1 cellular context compared by ENCODE assay signal in the genomic region with DNA sequence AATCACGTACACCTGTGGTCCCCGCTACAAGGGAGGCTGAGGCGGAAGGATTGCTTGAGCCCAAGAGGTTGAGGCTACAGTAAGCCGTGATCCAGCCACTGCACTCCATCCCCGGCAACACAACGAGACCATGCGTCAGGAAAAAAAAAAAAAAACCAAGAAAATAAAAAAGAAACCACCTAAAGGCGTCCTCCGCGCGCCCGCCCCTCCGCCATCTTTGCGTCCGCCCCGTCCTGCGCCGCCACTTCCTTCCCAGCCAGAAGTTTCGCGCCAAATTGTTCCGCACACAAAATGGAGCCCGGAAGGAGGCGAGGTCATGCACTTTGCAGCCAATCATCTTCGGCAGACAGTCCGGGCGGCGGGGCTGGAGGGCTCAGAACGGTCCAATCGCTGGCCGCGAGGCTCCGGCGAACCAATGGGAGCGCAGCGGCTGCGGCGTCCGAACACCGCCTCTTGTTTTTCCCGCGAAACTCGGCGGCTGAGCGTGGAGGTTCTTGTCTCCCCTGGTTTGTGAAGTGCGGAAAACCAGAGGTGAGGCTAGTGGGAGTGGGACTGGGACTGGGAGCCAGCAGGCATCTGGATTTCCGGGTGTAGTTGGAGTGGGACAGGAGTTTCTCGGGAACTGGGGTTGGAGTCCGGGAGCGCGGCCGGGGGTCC.
TF ChIP-seq lines count a peak whose summit lies in the region.

TSS of gene MCM5 (plus strand) at position 463 of the 657 bp plus-strand sequence. CDS start 299 bp downstream, outside the sequence.

TF ChIP-seq in HepG2, 621 proteins besides CTCF, POLR2A, EP300 and RAD21 (continued from another document and continues in another):
- peak; percentile 34; the same call in 1 of the 2 replicates for TF ChIP-seq ZNF816 (CRISPR knock-in tag; IDR thresholded peaks at IDR 0.05; ENCODE audit: borderline replicate concordance)
- TF ChIP-seq FOXP4 (CRISPR knock-in tag; IDR thresholded peaks at IDR 0.05): peak; percentile 31; the same call in 1 of the 2 replicates
- no peak; the same call in 1 of the 2 replicates for TF ChIP-seq NKX3-1 (CRISPR knock-in tag; IDR thresholded peaks at IDR 0.05)
- TF ChIP-seq MAF1 (CRISPR knock-in tag; IDR thresholded peaks at IDR 0.05; ENCODE audit: borderline replicate concordance): no peak
- TF ChIP-seq, protein P1, sequence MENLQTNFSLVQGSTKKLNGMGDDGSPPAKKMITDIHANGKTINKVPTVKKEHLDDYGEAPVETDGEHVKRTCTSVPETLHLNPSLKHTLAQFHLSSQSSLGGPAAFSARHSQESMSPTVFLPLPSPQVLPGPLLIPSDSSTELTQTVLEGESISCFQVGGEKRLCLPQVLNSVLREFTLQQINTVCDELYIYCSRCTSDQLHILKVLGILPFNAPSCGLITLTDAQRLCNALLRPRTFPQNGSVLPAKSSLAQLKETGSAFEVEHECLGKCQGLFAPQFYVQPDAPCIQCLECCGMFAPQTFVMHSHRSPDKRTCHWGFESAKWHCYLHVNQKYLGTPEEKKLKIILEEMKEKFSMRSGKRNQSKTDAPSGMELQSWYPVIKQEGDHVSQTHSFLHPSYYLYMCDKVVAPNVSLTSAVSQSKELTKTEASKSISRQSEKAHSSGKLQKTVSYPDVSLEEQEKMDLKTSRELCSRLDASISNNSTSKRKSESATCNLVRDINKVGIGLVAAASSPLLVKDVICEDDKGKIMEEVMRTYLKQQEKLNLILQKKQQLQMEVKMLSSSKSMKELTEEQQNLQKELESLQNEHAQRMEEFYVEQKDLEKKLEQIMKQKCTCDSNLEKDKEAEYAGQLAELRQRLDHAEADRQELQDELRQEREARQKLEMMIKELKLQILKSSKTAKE (CRISPR knock-in tag; IDR thresholded peaks at IDR 0.05; ENCODE audit: borderline replicate concordance): no peak; the same call in 1 of the 2 replicates
- TF ChIP-seq PAF1 (CRISPR knock-in tag; IDR thresholded peaks at IDR 0.05): no peak
- TF ChIP-seq ZNF776 (CRISPR knock-in tag; IDR thresholded peaks at IDR 0.05): peak; percentile 86; the same call in 1 of the 2 replicates
- TF ChIP-seq KLF11 (CRISPR knock-in tag; IDR thresholded peaks at IDR 0.05): peak; percentile 78; the same call in 1 of the 2 replicates
- TF ChIP-seq SAP130 (CRISPR knock-in tag; IDR thresholded peaks at IDR 0.05; ENCODE audit: low read depth): peak; percentile 87
- no peak for TF ChIP-seq EZH2 (conservative IDR thresholded peaks at IDR 0.05; ENCODE audit: low read depth, low read length)
- TF ChIP-seq, protein P2, sequence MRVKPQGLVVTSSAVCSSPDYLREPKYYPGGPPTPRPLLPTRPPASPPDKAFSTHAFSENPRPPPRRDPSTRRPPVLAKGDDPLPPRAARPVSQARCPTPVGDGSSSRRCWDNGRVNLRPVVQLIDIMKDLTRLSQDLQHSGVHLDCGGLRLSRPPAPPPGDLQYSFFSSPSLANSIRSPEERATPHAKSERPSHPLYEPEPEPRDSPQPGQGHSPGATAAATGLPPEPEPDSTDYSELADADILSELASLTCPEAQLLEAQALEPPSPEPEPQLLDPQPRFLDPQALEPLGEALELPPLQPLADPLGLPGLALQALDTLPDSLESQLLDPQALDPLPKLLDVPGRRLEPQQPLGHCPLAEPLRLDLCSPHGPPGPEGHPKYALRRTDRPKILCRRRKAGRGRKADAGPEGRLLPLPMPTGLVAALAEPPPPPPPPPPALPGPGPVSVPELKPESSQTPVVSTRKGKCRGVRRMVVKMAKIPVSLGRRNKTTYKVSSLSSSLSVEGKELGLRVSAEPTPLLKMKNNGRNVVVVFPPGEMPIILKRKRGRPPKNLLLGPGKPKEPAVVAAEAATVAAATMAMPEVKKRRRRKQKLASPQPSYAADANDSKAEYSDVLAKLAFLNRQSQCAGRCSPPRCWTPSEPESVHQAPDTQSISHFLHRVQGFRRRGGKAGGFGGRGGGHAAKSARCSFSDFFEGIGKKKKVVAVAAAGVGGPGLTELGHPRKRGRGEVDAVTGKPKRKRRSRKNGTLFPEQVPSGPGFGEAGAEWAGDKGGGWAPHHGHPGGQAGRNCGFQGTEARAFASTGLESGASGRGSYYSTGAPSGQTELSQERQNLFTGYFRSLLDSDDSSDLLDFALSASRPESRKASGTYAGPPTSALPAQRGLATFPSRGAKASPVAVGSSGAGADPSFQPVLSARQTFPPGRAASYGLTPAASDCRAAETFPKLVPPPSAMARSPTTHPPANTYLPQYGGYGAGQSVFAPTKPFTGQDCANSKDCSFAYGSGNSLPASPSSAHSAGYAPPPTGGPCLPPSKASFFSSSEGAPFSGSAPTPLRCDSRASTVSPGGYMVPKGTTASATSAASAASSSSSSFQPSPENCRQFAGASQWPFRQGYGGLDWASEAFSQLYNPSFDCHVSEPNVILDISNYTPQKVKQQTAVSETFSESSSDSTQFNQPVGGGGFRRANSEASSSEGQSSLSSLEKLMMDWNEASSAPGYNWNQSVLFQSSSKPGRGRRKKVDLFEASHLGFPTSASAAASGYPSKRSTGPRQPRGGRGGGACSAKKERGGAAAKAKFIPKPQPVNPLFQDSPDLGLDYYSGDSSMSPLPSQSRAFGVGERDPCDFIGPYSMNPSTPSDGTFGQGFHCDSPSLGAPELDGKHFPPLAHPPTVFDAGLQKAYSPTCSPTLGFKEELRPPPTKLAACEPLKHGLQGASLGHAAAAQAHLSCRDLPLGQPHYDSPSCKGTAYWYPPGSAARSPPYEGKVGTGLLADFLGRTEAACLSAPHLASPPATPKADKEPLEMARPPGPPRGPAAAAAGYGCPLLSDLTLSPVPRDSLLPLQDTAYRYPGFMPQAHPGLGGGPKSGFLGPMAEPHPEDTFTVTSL (CRISPR knock-in tag; IDR thresholded peaks at IDR 0.05; ENCODE audit: borderline replicate concordance): no peak; the same call in 1 of the 2 replicates
- TF ChIP-seq PRPF4 (IDR thresholded peaks at IDR 0.05; ENCODE audit: low read depth, low read length, poor library complexity, severe bottlenecking): peak; percentile 88
- TF ChIP-seq FOXC1 (CRISPR knock-in tag; IDR thresholded peaks at IDR 0.05; ENCODE audit: borderline replicate concordance): 0 out of 2 replicates have a peak, but pooled peaks have one; percentile 5
- no peak for TF ChIP-seq ZNF3 (CRISPR knock-in tag; IDR thresholded peaks at IDR 0.05)
- TF ChIP-seq SAFB2 (CRISPR knock-in tag; IDR thresholded peaks at IDR 0.05; ENCODE audit: borderline replicate concordance, low read depth): no peak; the same call in 1 of the 2 replicates
- peak; percentile 69 for TF ChIP-seq RBFOX2 (IDR thresholded peaks at IDR 0.05; ENCODE audit: low read depth, low read length)
- TF ChIP-seq ZC3H4 (CRISPR knock-in tag; IDR thresholded peaks at IDR 0.05; ENCODE audit: borderline replicate concordance): no peak
- TF ChIP-seq HOMEZ (CRISPR knock-in tag; IDR thresholded peaks at IDR 0.05; ENCODE audit: low read depth): 0 out of 2 replicates have a peak, but pooled peaks have one; percentile 16
- TF ChIP-seq RFX5 (IDR thresholded peaks at IDR 0.05; ENCODE audit: low read depth, low read length): no peak
- TF ChIP-seq IKZF1 (IDR thresholded peaks at IDR 0.05): no peak
- TF ChIP-seq ZNF577 (CRISPR knock-in tag; IDR thresholded peaks at IDR 0.05; ENCODE audit: borderline replicate concordance, low read depth): no peak
- TF ChIP-seq, protein P3, sequence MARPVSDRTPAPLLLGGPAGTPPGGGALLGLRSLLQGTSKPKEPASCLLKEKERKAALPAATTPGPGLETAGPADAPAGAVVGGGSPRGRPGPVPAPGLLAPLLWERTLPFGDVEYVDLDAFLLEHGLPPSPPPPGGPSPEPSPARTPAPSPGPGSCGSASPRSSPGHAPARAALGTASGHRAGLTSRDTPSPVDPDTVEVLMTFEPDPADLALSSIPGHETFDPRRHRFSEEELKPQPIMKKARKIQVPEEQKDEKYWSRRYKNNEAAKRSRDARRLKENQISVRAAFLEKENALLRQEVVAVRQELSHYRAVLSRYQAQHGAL (CRISPR knock-in tag; IDR thresholded peaks at IDR 0.05; ENCODE audit: not compliant biosample characterization): no peak
- TF ChIP-seq KDM4B (CRISPR knock-in tag; IDR thresholded peaks at IDR 0.05): no peak
- no peak for TF ChIP-seq KAT7 (CRISPR knock-in tag; IDR thresholded peaks at IDR 0.05; ENCODE audit: borderline replicate concordance)
- no peak for TF ChIP-seq SMAD3 (CRISPR knock-in tag; IDR thresholded peaks at IDR 0.05)
- TF ChIP-seq ZNF740 (CRISPR knock-in tag; IDR thresholded peaks at IDR 0.05): no peak
- TF ChIP-seq SALL1 (CRISPR knock-in tag; IDR thresholded peaks at IDR 0.05): peak; percentile 81
- TF ChIP-seq ZNF367 (CRISPR knock-in tag; IDR thresholded peaks at IDR 0.05; ENCODE audit: borderline replicate concordance): no peak
- TF ChIP-seq ZFP36L1 (CRISPR knock-in tag; IDR thresholded peaks at IDR 0.05): peak; percentile 99
- no peak for TF ChIP-seq HNRNPK (IDR thresholded peaks at IDR 0.05; ENCODE audit: low read depth, low read length, poor library complexity, severe bottlenecking)
- TF ChIP-seq SOX13 (IDR thresholded peaks at IDR 0.05): no peak
- TF ChIP-seq SOX13 (CRISPR knock-in tag; conservative IDR thresholded peaks at IDR 0.05 in 1 of 2, IDR thresholded peaks at IDR 0.05 in 1 of 2): no peak
- 0 out of 2 replicates have a peak, but pooled peaks have one; percentile 48 for TF ChIP-seq ZNF333 (CRISPR knock-in tag; IDR thresholded peaks at IDR 0.05; ENCODE audit: borderline replicate concordance)
- no peak for TF ChIP-seq ZNF251 (CRISPR knock-in tag; IDR thresholded peaks at IDR 0.05)
- no peak for TF ChIP-seq CC2D1A (CRISPR knock-in tag; IDR thresholded peaks at IDR 0.05)
- TF ChIP-seq, protein P4, sequence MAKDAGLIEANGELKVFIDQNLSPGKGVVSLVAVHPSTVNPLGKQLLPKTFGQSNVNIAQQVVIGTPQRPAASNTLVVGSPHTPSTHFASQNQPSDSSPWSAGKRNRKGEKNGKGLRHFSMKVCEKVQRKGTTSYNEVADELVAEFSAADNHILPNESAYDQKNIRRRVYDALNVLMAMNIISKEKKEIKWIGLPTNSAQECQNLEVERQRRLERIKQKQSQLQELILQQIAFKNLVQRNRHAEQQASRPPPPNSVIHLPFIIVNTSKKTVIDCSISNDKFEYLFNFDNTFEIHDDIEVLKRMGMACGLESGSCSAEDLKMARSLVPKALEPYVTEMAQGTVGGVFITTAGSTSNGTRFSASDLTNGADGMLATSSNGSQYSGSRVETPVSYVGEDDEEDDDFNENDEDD (CRISPR knock-in tag; IDR thresholded peaks at IDR 0.05; ENCODE audit: borderline replicate concordance): peak; percentile 98
- TF ChIP-seq ZNF558 (CRISPR knock-in tag; IDR thresholded peaks at IDR 0.05; ENCODE audit: borderline replicate concordance): peak; percentile 54; the same call in 1 of the 2 replicates
- peak; percentile 77 for TF ChIP-seq POLR2G (IDR thresholded peaks at IDR 0.05; ENCODE audit: low read depth, low read length)
- TF ChIP-seq ZNF232 (CRISPR knock-in tag; IDR thresholded peaks at IDR 0.05; ENCODE audit: borderline replicate concordance): peak; percentile 73
- no peak for TF ChIP-seq ZNF841 (CRISPR knock-in tag; IDR thresholded peaks at IDR 0.05; ENCODE audit: borderline replicate concordance)
- no peak for TF ChIP-seq NAIF1 (CRISPR knock-in tag; IDR thresholded peaks at IDR 0.05; ENCODE audit: borderline replicate concordance)
- TF ChIP-seq ZFP82 (CRISPR knock-in tag; IDR thresholded peaks at IDR 0.05; ENCODE audit: borderline replicate concordance): no peak
- peak; percentile 51; the same call in 1 of the 2 replicates for TF ChIP-seq RARA (CRISPR knock-in tag; IDR thresholded peaks at IDR 0.05)
- TF ChIP-seq GPBP1L1 (CRISPR knock-in tag; IDR thresholded peaks at IDR 0.05): no peak
- TF ChIP-seq GATAD1 (CRISPR knock-in tag; IDR thresholded peaks at IDR 0.05): peak; percentile 86
- TF ChIP-seq, protein P5, sequence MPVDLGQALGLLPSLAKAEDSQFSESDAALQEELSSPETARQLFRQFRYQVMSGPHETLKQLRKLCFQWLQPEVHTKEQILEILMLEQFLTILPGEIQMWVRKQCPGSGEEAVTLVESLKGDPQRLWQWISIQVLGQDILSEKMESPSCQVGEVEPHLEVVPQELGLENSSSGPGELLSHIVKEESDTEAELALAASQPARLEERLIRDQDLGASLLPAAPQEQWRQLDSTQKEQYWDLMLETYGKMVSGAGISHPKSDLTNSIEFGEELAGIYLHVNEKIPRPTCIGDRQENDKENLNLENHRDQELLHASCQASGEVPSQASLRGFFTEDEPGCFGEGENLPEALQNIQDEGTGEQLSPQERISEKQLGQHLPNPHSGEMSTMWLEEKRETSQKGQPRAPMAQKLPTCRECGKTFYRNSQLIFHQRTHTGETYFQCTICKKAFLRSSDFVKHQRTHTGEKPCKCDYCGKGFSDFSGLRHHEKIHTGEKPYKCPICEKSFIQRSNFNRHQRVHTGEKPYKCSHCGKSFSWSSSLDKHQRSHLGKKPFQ (CRISPR knock-in tag; IDR thresholded peaks at IDR 0.05; ENCODE audit: insufficient replicate concordance): peak; percentile 30
